Comparison of ENCODE assay signal across 20 cellular contexts in the genomic region with DNA sequence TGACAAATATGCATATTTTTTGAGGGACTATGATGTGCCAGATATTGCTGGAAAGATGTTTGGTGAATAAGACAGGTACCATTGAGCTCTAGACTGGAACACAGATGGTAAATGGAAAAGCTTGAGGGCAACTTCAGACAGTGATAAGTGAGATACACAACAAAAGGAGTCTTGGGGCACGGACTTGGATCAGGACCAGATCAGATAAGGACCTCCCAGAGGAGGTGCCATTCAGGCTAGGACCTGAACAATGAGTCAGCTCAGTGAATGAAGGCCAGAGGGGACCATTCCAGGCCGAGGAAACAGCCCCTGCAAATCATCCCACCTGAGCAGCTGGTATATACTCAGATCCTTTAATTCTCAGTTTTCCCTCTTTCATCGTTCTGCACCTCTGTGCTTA. TPM values are rescaled to one million over a fixed set of nuclear protein-coding genes. Genes with fewer than 3 reads are reported as not detected.
DNase-seq lines count a peak whose midpoint lies in the region; ATAC-seq, FAIRE-seq and TF ChIP-seq lines count a peak whose summit lies in the region.
"Had no signal": no experiment of that assay in that cellular context is flagged by ENCODE, and none has a peak within 500 bp of the region (broad histone marks: within the 10 kb centered on the region; RNA-seq: fewer than 3 reads in every experiment).

No MANE protein-coding gene starts in this region.

- no peaks in the 10 kb centered on the region for H4K20me1 ChIP-seq in keratinocyte (ENCODE audit: control insufficient read depth, extremely low read depth, insufficient read depth, low read length)
- H4K20me1 ChIP-seq: BLaER1 had no signal

- BruUV-seq in MCF 10A (replicated peaks; lab: Mats Ljungman, UMichigan): no TSS peak

- no peaks in the 10 kb centered on the region for H3K9me1 ChIP-seq in keratinocyte (ENCODE audit: control insufficient read depth, extremely low read depth, insufficient read depth, low read length)

- no peaks in the 10 kb centered on the region for H3K9me3 Mint-ChIP-seq in MCF 10A (ENCODE audit: unreplicated experiment)
- H3K9me3 Mint-ChIP-seq: CD8-positive, alpha-beta memory T cell had no signal

- ATAC-seq in RWPE2 (ENCODE audit: low read depth): peak; percentile 56; the same call in 1 of the 3 replicates

- peak; percentile 95 for FAIRE-seq in keratinocyte (lab: Jason Lieb, UNC)
- FAIRE-seq: D721Med had no signal

- H3K9me3 ChIP-seq in breast epithelium (no peaks in the 10 kb centered on the region), RWPE2 (ENCODE audit: severe bottlenecking) (no peaks in the 10 kb centered on the region), keratinocyte (ENCODE audit: control insufficient read depth, low read depth, low read length) (no peaks in the 10 kb centered on the region)
- H3K9me3 ChIP-seq: HAP-1, SJCRH30 had no signal

- no peak for TF ChIP-seq POLR2A in breast epithelium (IDR thresholded peaks at IDR 0.05)

- H3K27ac ChIP-seq in breast epithelium (no peak overlapping the region), RWPE2 (ENCODE audit: poor library complexity, severe bottlenecking) (peak overlapping the region; percentile 21), keratinocyte (ENCODE audit: control insufficient read depth, insufficient read depth, low read length) (no peak overlapping the region), brain microvascular endothelial cell (no peak overlapping the region)
- H3K27ac ChIP-seq: BLaER1, PC-9, SJCRH30 had no signal

- H3K4me3 ChIP-seq in breast epithelium (no peak overlapping the region), RWPE2 (ENCODE audit: severe bottlenecking) (no peak overlapping the region), keratinocyte (ENCODE audit: control insufficient read depth in 2 of 3, extremely low read depth in 1 of 3, insufficient read depth in 2 of 3, low read depth in 1 of 3, low read length in 3 of 3) (no peak overlapping the region), brain microvascular endothelial cell (ENCODE audit: low read depth, low read length) (no peak overlapping the region)
- H3K4me3 ChIP-seq: BLaER1, HAP-1, PC-9, SJCRH30 had no signal

- TF ChIP-seq CTCF in MCF 10A (IDR thresholded peaks at IDR 0.05; ENCODE audit: unreplicated experiment) (no peak), breast epithelium (IDR thresholded peaks at IDR 0.05) (no peak), RWPE2 (IDR thresholded peaks at IDR 0.05; ENCODE audit: poor library complexity, severe bottlenecking) (no peak), keratinocyte (optimal IDR thresholded peaks at IDR 0.05 in 1 of 3, IDR thresholded peaks at IDR 0.05 in 1 of 3, conservative IDR thresholded peaks at IDR 0.05 in 1 of 3; ENCODE audit: extremely low read depth in 1 of 3, insufficient read depth in 2 of 3, low read length in 3 of 3) (no peak), brain microvascular endothelial cell (IDR thresholded peaks at IDR 0.05; ENCODE audit: low read depth, low read length, missing control alignments) (no peak)

- H3K27ac Mint-ChIP-seq in MCF 10A (ENCODE audit: low read depth, unreplicated experiment): no peak overlapping the region
- H3K27ac Mint-ChIP-seq: CD8-positive, alpha-beta memory T cell had no signal

- H3K27me3 Mint-ChIP-seq in MCF 10A (ENCODE audit: insufficient read depth, unreplicated experiment): no peaks in the 10 kb centered on the region
- H3K27me3 Mint-ChIP-seq: CD8-positive, alpha-beta memory T cell had no signal

- no peak overlapping the region for H3K9ac ChIP-seq in keratinocyte (ENCODE audit: control insufficient read depth, extremely low read depth, insufficient read depth, low read length)
- H3K9ac ChIP-seq: BLaER1 had no signal

- dilution Hi-C loops in keratinocyte (cut with MboI; ENCODE audit: extremely low pct_ligation_motif_present, low sequenced_read_pairs): no loop called here

- H3K4me1 ChIP-seq in breast epithelium (no peaks in the 10 kb centered on the region), RWPE2 (ENCODE audit: insufficient read depth, poor library complexity, severe bottlenecking) (peaks cover 13% of the 10 kb centered on the region), keratinocyte (ENCODE audit: control insufficient read depth, extremely low read depth, insufficient read depth, low read length) (peaks cover 25% of the 10 kb centered on the region)
- H3K4me1 ChIP-seq: HAP-1, SJCRH30 had no signal

- no peak overlapping the region for H2AFZ ChIP-seq in keratinocyte (ENCODE audit: control insufficient read depth, low read length)
- H2AFZ ChIP-seq: PC-9 had no signal

- H3K27me3 ChIP-seq in breast epithelium (no peaks in the 10 kb centered on the region), RWPE2 (ENCODE audit: insufficient read depth, poor library complexity, severe bottlenecking) (no peaks in the 10 kb centered on the region), keratinocyte (ENCODE audit: control insufficient read depth, extremely low read depth, insufficient read depth, low read length) (no peaks in the 10 kb centered on the region), brain microvascular endothelial cell (replicated peaks) (no peaks in the 10 kb centered on the region)
- H3K27me3 ChIP-seq: BLaER1, SJCRH30 had no signal

- CTCF ChIA-PET in MCF 10A (lab: Yijun Ruan, JAX): interaction anchor here (0.8 to 1.8 kb wide), 3 partner anchors 10 to 101 kb away, joined by 3 to 4 read pairs (median 3); no protein-coding TSS in a partner anchor

- POLR2A ChIA-PET in MCF 10A (lab: Yijun Ruan, JAX): interaction anchor here (1.0 kb wide), 1 partner anchor 12 kb away, joined by 5 read pairs; no protein-coding TSS in a partner anchor

- peaks cover 27% of the 10 kb centered on the region for H3K79me2 ChIP-seq in keratinocyte (ENCODE audit: control insufficient read depth, insufficient read depth, low read length)

- DNase-seq in MCF 10A (ENCODE audit: unreplicated experiment): peak; percentile 43
- no peak for DNase-seq in breast epithelium (ENCODE audit: low spot score in 2 of 2)
- no peak for DNase-seq in RWPE2 (ENCODE audit: low spot score)
- DNase-seq in keratinocyte (ENCODE audit: low read depth, low spot score): no peak
- no peak for DNase-seq in OCI-M2 (lab: John Stamatoyannopoulos, UW; ENCODE audit: unreplicated experiment)
- DNase-seq in effector CD4-positive, alpha-beta T cell: no peak
- DNase-seq in brain microvascular endothelial cell: no peak
- DNase-seq: CD8-positive, alpha-beta memory T cell; DND-41; GDM1; NCI-H1105 treated with DMSO at 0.1 percent for 48 hours; NCI-H1694 treated with DMSO at 0.1 percent for 48 hours; NCI-H2227 treated with DMSO at 0.1 percent for 48 hours; NCI-H510A treated with DMSO at 0.1 percent for 48 hours; PC-9; SJCRH30 had no signal

- H3K4me2 ChIP-seq in keratinocyte (ENCODE audit: control insufficient read depth, extremely low read depth, insufficient read depth, low read depth, low read length): no peak overlapping the region
- H3K4me2 ChIP-seq: BLaER1, PC-9 had no signal

- in situ Hi-C loops in brain microvascular endothelial cell (cut with HindIII; ENCODE audit: low pct_ligation_motif_present, low sequenced_read_pairs): no loop called here

- H3K36me3 ChIP-seq in breast epithelium (no peaks in the 10 kb centered on the region), RWPE2 (ENCODE audit: low read depth) (no peaks in the 10 kb centered on the region; the same call in 1 of the 2 replicates), keratinocyte (ENCODE audit: control insufficient read depth in 2 of 2, extremely low read depth in 1 of 2, insufficient read depth in 2 of 2, low read length in 2 of 2) (peaks cover 0 to 2% of the 10 kb centered on the region in 2 experiments), brain microvascular endothelial cell (replicated peaks) (no peaks in the 10 kb centered on the region)
- H3K36me3 ChIP-seq: BLaER1, HAP-1, SJCRH30 had no signal

- no peaks in the 10 kb centered on the region for H3K36me3 Mint-ChIP-seq in MCF 10A (ENCODE audit: insufficient read depth, unreplicated experiment)
- H3K36me3 Mint-ChIP-seq: CD8-positive, alpha-beta memory T cell had no signal

- intact Hi-C loops in MCF 10A (cut with micrococcal nuclease) (no loop called here), breast epithelium (cut with DNase I; ENCODE audit: low total_unique reads) (no loop called here)

- H3K4me1 Mint-ChIP-seq in MCF 10A (ENCODE audit: insufficient read depth, unreplicated experiment): peaks cover 10% of the 10 kb centered on the region
- H3K4me1 Mint-ChIP-seq: CD8-positive, alpha-beta memory T cell had no signal

- no peak overlapping the region for H3K4me3 Mint-ChIP-seq in MCF 10A (ENCODE audit: unreplicated experiment)
- H3K4me3 Mint-ChIP-seq: CD8-positive, alpha-beta memory T cell had no signal

RNA-seq across cellular contexts. Expression of gene KCNJ15, which starts 1.8 kb away (rescaled TPM):
- total RNA-seq in MCF 10A (2022) (2.2 and 2.4 TPM in 2 replicates), breast epithelium (1 to 10 TPM in 1 of 3 donors, under 1 TPM in 2; 0.80 to 6.9 (median 0.98) TPM)
- 65.9 to 76.3 TPM (median 71.6 TPM) in 3 replicates for polyA plus RNA-seq in keratinocyte
- polyA plus RNA-seq in keratinocyte (2011; ENCODE audit: low read depth): 3.3 TPM
- 21.8 and 28.1 TPM in 2 replicates for polyA plus RNA-seq in keratinocyte (2011; cell fraction: cytosol; rRNA removed)
- 79.7 and 91.4 TPM in 2 replicates for polyA plus RNA-seq in keratinocyte (2011; cell fraction: nucleus; rRNA removed)
- 6.1 and 44.5 TPM in 2 replicates for polyA plus RNA-seq in keratinocyte (2012; ENCODE audit: low replicate concordance)
- 108 to 194 TPM (median 132 TPM) in 3 replicates for polyA minus RNA-seq in keratinocyte
- 34.3 TPM for polyA minus RNA-seq in keratinocyte (2011; cell fraction: cytosol; rRNA and poly(A)+ RNA removed)
- 57.8 and 150 TPM in 2 replicates for polyA minus RNA-seq in keratinocyte (2011; cell fraction: nucleus; rRNA and poly(A)+ RNA removed)
- total RNA-seq: A673; CD8-positive, alpha-beta memory T cell; PC-9; SJCRH30 had no signal
- polyA plus RNA-seq: CD8-positive, alpha-beta memory T cell had no signal
